ENCODE assay signal across 8 cellular contexts in the genomic region with DNA sequence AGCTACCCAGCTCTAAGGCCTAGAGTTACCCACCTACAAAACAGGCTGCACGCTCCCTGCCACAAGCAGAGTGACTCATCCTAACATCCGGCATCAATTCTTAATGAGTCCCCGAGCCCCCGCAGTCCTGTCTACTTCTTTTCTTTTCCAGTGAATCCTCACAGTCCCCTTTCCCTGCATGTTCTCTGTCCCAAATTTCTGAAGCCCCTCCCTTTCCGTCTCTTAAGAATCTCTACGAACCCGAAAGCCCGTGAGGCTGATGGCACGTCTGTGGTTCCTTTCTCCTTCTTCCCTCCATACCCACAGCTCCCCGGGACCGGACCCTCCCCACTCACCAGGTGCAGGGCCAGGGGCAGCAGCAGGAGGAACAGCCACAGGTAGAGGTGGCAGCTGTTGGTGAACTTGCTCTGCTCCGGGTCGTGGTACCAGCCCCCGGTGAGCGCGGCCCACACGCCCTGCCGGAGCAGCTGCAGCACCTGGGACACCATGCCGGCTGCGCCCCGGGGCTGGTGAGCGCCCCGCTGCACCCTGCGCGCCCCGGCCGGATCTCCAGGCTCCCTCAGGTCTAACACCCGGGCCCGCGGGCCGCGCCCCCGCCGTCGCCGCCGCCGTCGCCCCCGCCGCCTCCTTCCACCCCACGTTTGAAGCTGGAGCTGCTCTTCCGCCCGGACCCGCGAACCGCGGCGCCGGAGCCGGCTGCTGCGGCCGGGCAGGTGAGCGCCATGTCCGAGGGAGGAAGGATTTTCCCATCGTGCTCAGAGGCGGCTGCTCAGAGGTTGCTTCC. TPM values are rescaled to one million over a fixed set of nuclear protein-coding genes. Genes with fewer than 3 reads are reported as not detected.
DNase-seq lines count a peak whose midpoint lies in the region; ATAC-seq and TF ChIP-seq lines count a peak whose summit lies in the region.

A gene with protein sequence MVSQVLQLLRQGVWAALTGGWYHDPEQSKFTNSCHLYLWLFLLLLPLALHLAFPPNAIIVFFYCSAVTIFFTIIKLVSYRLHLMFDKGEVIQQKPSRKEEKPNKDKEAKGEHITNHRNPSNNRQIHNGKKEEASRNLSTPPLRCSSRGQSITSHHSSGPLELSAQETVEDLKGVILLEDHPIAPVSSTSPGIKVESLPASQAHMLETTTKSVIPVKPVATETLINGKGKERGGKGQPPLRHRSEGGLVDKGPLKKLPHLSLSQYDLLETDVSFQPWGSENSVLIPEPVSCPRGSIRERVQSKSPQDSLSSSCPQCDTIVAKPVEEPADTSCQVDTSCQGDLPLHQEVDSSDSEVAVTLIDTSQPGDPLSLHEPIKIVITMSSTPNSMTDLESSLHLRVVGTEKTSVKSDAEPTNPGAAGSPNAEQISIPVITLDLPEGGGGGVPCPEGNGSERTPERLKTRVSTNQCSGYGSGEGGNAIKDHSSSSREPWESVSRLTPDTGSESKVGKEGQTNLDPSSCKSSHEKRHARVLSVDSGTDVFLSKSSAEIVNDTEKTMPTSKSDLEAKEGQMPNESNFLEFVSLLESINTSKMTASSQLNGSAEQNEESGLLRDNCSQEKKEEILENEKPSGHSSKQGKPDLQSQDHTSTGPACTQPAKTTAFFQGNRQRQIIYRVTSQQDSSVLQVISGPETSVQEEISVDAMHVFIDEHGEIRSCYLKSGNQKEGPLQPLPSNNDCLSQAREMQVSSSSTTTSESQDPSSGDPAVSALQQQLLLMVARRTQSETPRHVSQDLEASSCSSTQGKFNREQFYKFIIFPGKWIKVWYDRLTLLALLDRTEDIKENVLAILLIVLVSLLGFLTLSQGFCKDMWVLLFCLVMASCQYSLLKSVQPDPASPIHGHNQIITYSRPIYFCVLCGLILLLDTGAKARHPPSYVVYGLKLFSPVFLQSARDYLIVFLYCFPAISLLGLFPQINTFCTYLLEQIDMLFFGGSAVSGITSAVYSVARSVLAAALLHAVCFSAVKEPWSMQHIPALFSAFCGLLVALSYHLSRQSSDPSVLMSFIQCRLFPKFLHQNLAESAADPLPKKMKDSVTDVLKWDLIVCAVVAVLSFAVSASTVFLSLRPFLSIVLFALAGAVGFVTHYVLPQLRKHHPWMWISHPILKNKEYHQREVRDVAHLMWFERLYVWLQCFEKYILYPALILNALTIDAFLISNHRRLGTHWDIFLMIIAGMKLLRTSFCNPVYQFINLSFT (N-terminal part only) (minus strand): TSS at position 735 of the 784 bp plus-strand sequence. CDS start 247 bp downstream, at position 488.

- CTCF ChIA-PET in activated CD4-positive, alpha-beta T cell treated with anti-CD3 and anti-CD28 coated beads for 36 hours (lab: Charles Lee), result interaction anchor here (0.6 to 1.9 kb wide), 5 partner anchors 9 to 906 kb away, joined by 3 to 10 read pairs (median 4); no protein-coding TSS in a partner anchor

- intact Hi-C loops in Right ventricle myocardium inferior (cut with DNase I) (no loop called here), cardiac septum (cut with DNase I) (no loop called here), lower leg skin (cut with DNase I; ENCODE audit: low total_unique reads) (no loop called here)
- intact Hi-C loops in activated CD4-positive, alpha-beta T cell treated with anti-CD3 and anti-CD28 coated beads for 36 hours (cut with DNase I, micrococcal nuclease), result loop anchor here in 1 of 2 experiments (1.0 kb wide), 2 partner anchors 13 to 32 kb away; a partner anchor contains a TSS

- TF ChIP-seq CTCF in coronary artery (IDR thresholded peaks at IDR 0.05) (no peak), lower leg skin (IDR thresholded peaks at IDR 0.05) (no peak)

- H3K27ac Mint-ChIP-seq in activated CD4-positive, alpha-beta T cell treated with anti-CD3 and anti-CD28 coated beads for 36 hours, result peak within 1 kb of the TSS; percentile 96

- H3K27me3 Mint-ChIP-seq in activated CD4-positive, alpha-beta T cell treated with anti-CD3 and anti-CD28 coated beads for 36 hours, result no peaks in the 10 kb centered on the region

- H3K36me3 Mint-ChIP-seq in activated CD4-positive, alpha-beta T cell treated with anti-CD3 and anti-CD28 coated beads for 36 hours (ENCODE audit: low read depth), result no peaks in the 10 kb centered on the region

- peak; percentile 74 for DNase-seq in Right ventricle myocardium inferior (ENCODE audit: missing footprints)
- no peak for DNase-seq in cardiac septum (ENCODE audit: low spot score)
- DNase-seq in NCI-H2171 (lab: John Stamatoyannopoulos, UW), result peak; percentile 79
- peak; percentile 85 for DNase-seq in activated CD4-positive, alpha-beta T cell treated with anti-CD3 and anti-CD28 coated beads for 36 hours
- DNase-seq in coronary artery (ENCODE audit: low spot score), result no peak
- DNase-seq in lower leg skin (ENCODE audit: low spot score in 2 of 2), result peak in 1 of 2 donors; percentile 88
- peak; percentile 20 to 75 (median 56) for DNase-seq in stimulated activated CD4-positive, alpha-beta T cell treated with anti-CD3 and anti-CD28 coated beads, TNF-alpha, amount 100 ng/mL, for 24 hours (ENCODE audit: low read depth in 3 of 3)

- H3K4me1 Mint-ChIP-seq in activated CD4-positive, alpha-beta T cell treated with anti-CD3 and anti-CD28 coated beads for 36 hours, result peaks cover 32% of the 10 kb centered on the region

- ATAC-seq in Right ventricle myocardium inferior, result peak; percentile 51
- ATAC-seq in HG03045 (IDR thresholded peaks at IDR 0.05; ENCODE audit: unreplicated experiment), result peak; percentile 96
- peak; percentile 87 for ATAC-seq in activated CD4-positive, alpha-beta T cell treated with anti-CD3 and anti-CD28 coated beads for 36 hours

- TF ChIP-seq POLR2A in lower leg skin (IDR thresholded peaks at IDR 0.05), result no peak

- no peaks in the 10 kb centered on the region for H3K9me3 Mint-ChIP-seq in activated CD4-positive, alpha-beta T cell treated with anti-CD3 and anti-CD28 coated beads for 36 hours (ENCODE audit: low read depth)

- WGBS in lower leg skin, 2 donors, result 1% methylated on average over 40 to 52 of the region's 57 CpGs

- POLR2A ChIA-PET in activated CD4-positive, alpha-beta T cell treated with anti-CD3 and anti-CD28 coated beads for 36 hours (lab: Charles Lee), result interaction anchor here (0.6 kb wide), 1 partner anchor 30 kb away, joined by 4 read pairs; no protein-coding TSS in a partner anchor

- peak within 1 kb of the TSS; percentile 15 to 73 for H3K27ac ChIP-seq in coronary artery

- H3K4me3 ChIP-seq in coronary artery (peak within 1 kb of the TSS; percentile 85), lower leg skin (ENCODE audit: low read depth, poor library complexity, severe bottlenecking) (peak within 1 kb of the TSS; percentile 70)

- peak within 1 kb of the TSS; percentile 95 for H3K4me3 Mint-ChIP-seq in activated CD4-positive, alpha-beta T cell treated with anti-CD3 and anti-CD28 coated beads for 36 hours

RNA-seq across cellular contexts. Expression of the gene that starts here (rescaled TPM):
- total RNA-seq in Right ventricle myocardium inferior (2.2 TPM), cardiac septum (4.2 TPM), lower leg skin (10 to 100 TPM in 2 of 4 donors, 1 to 10 TPM in 2; 5.0 to 12.5 (median 9.6) TPM)
- 10 to 100 TPM; 14.7 to 18.1 TPM for total RNA-seq in activated CD4-positive, alpha-beta T cell treated with anti-CD3 and anti-CD28 coated beads for 36 hours

Comparison
In these comparisons a context has a peak if more than half of its experiments do, and no peak if none do; other contexts are left out.
1. DNase-seq: peak in Right ventricle myocardium inferior (single experiment), NCI-H2171 (single experiment), activated CD4-positive, alpha-beta T cell treated with anti-CD3 and anti-CD28 coated beads for 36 hours (single experiment) and stimulated activated CD4-positive, alpha-beta T cell treated with anti-CD3 and anti-CD28 coated beads, TNF-alpha, amount 100 ng/mL, for 24 hours (3 of 3); none in cardiac septum (single experiment) and coronary artery (single experiment).
2. Peak in every context shown above with its lines, with median percentiles within 50 percentile points of each other: ATAC-seq.